ENCODE assay signal across 1 cellular context in genomic region chr10:102120987-102121738, GRCh38.
TF ChIP-seq lines count a peak whose summit lies in the region.

No MANE protein-coding gene starts in this region.

TF ChIP-seq in HEK293, 187 proteins besides CTCF, POLR2A, EP300 and RAD21 (continued from another document and continues in another):
- TF ChIP-seq ZNF610 (tag by site-specific recombination; IDR thresholded peaks at IDR 0.05; ENCODE audit: borderline replicate concordance) (no peak), REPIN1 (tag by site-specific recombination; IDR thresholded peaks at IDR 0.05; ENCODE audit: low read depth) (no peak), ZNF274 (IDR thresholded peaks at IDR 0.05; ENCODE audit: low read length) (no peak), ZNF274 (tag by site-specific recombination; IDR thresholded peaks at IDR 0.05; ENCODE audit: borderline replicate concordance) (no peak), ZNF19 (tag by site-specific recombination; IDR thresholded peaks at IDR 0.05; ENCODE audit: low read depth) (no peak), ZNF433 (tag by site-specific recombination; IDR thresholded peaks at IDR 0.05; ENCODE audit: low read depth) (no peak), ATF2 (tag by site-specific recombination; IDR thresholded peaks at IDR 0.05; ENCODE audit: low read depth) (no peak), WT1 (tag by site-specific recombination; IDR thresholded peaks at IDR 0.05) (peak; percentile 75), ZNF777 (tag by site-specific recombination; IDR thresholded peaks at IDR 0.05; ENCODE audit: borderline replicate concordance) (no peak), BCL11A (tag by site-specific recombination; IDR thresholded peaks at IDR 0.05; ENCODE audit: low read depth) (no peak), ZNF677 (tag by site-specific recombination; IDR thresholded peaks at IDR 0.05) (no peak), ZNF837 (tag by site-specific recombination; IDR thresholded peaks at IDR 0.05) (no peak), ZNF16 (tag by site-specific recombination; IDR thresholded peaks at IDR 0.05; ENCODE audit: low read depth) (no peak), ZNF302 (tag by site-specific recombination; IDR thresholded peaks at IDR 0.05; ENCODE audit: low read depth) (no peak), ZNF416 (tag by site-specific recombination; IDR thresholded peaks at IDR 0.05) (no peak), ZNF747 (tag by site-specific recombination; IDR thresholded peaks at IDR 0.05) (no peak), ZNF114 (tag by site-specific recombination; IDR thresholded peaks at IDR 0.05) (no peak), SP2 (tag by site-specific recombination; IDR thresholded peaks at IDR 0.05) (peak; percentile 71), ZNF580 (tag by site-specific recombination; IDR thresholded peaks at IDR 0.05) (no peak), ZNF140 (tag by site-specific recombination; IDR thresholded peaks at IDR 0.05) (no peak), ZNF530 (tag by site-specific recombination; IDR thresholded peaks at IDR 0.05; ENCODE audit: low read depth) (no peak), ZNF121 (tag by site-specific recombination; IDR thresholded peaks at IDR 0.05) (no peak), ZNF202 (tag by site-specific recombination; IDR thresholded peaks at IDR 0.05; ENCODE audit: borderline replicate concordance) (no peak), FEZF1 (tag by site-specific recombination; IDR thresholded peaks at IDR 0.05) (no peak), ZNF544 (tag by site-specific recombination; IDR thresholded peaks at IDR 0.05) (no peak), ZNF174 (tag by site-specific recombination; IDR thresholded peaks at IDR 0.05) (no peak), ZBTB26 (tag by site-specific recombination; optimal IDR thresholded peaks at IDR 0.05) (no peak), PRDM1 (tag by site-specific recombination; IDR thresholded peaks at IDR 0.05) (no peak), ZFP69B (tag by site-specific recombination; IDR thresholded peaks at IDR 0.05) (0 out of 2 replicates have a peak, but pooled peaks have one; percentile 42), MYNN (tag by site-specific recombination; IDR thresholded peaks at IDR 0.05; ENCODE audit: borderline replicate concordance) (no peak), ZNF221 (tag by site-specific recombination; IDR thresholded peaks at IDR 0.05; ENCODE audit: borderline replicate concordance) (no peak), PRDM6 (tag by site-specific recombination; IDR thresholded peaks at IDR 0.05) (no peak), ZFP3 (tag by site-specific recombination; IDR thresholded peaks at IDR 0.05; ENCODE audit: low read depth) (no peak), KLF9 (tag by site-specific recombination; IDR thresholded peaks at IDR 0.05; ENCODE audit: low read depth) (0 out of 2 replicates have a peak, but pooled peaks have one; percentile 4), MEIS1 (CRISPR knock-in tag; IDR thresholded peaks at IDR 0.05; ENCODE audit: borderline replicate concordance) (no peak), GFI1B (tag by site-specific recombination; IDR thresholded peaks at IDR 0.05) (no peak), BCL6B (tag by site-specific recombination; IDR thresholded peaks at IDR 0.05) (no peak), ZNF791 (tag by site-specific recombination; IDR thresholded peaks at IDR 0.05) (no peak), ZNF776 (tag by site-specific recombination; IDR thresholded peaks at IDR 0.05; ENCODE audit: borderline replicate concordance) (no peak), KLF1 (tag by site-specific recombination; IDR thresholded peaks at IDR 0.05) (peak; percentile 14; the same call in 1 of the 2 replicates), ZBTB8A (tag by site-specific recombination; IDR thresholded peaks at IDR 0.05) (no peak), ZNF248 (tag by site-specific recombination; IDR thresholded peaks at IDR 0.05) (no peak), ZNF37A (tag by site-specific recombination; IDR thresholded peaks at IDR 0.05) (no peak), ZNF670 (tag by site-specific recombination; IDR thresholded peaks at IDR 0.05; ENCODE audit: low read depth) (no peak), ZNF404 (tag by site-specific recombination; IDR thresholded peaks at IDR 0.05) (no peak), ZNF239 (tag by site-specific recombination; IDR thresholded peaks at IDR 0.05) (no peak)
- TF ChIP-seq, protein P1, sequence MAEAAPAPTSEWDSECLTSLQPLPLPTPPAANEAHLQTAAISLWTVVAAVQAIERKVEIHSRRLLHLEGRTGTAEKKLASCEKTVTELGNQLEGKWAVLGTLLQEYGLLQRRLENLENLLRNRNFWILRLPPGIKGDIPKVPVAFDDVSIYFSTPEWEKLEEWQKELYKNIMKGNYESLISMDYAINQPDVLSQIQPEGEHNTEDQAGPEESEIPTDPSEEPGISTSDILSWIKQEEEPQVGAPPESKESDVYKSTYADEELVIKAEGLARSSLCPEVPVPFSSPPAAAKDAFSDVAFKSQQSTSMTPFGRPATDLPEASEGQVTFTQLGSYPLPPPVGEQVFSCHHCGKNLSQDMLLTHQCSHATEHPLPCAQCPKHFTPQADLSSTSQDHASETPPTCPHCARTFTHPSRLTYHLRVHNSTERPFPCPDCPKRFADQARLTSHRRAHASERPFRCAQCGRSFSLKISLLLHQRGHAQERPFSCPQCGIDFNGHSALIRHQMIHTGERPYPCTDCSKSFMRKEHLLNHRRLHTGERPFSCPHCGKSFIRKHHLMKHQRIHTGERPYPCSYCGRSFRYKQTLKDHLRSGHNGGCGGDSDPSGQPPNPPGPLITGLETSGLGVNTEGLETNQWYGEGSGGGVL (tag by site-specific recombination; IDR thresholded peaks at IDR 0.05), result peak; percentile 49; the same call in 1 of the 2 replicates
- TF ChIP-seq, protein P2, sequence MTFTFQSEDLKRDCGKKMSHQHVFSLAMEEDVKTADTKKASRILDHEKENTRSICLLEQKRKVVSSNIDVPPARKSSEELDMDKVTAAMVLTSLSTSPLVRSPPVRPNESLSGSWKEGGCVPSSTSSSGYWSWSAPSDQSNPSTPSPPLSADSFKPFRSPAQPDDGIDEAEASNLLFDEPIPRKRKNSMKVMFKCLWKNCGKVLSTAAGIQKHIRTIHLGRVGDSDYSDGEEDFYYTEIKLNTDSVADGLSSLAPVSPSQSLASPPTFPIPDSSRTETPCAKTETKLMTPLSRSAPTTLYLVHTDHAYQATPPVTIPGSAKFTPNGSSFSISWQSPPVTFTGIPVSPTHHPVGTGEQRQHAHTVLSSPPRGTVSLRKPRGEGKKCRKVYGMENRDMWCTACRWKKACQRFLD (tag by site-specific recombination; IDR thresholded peaks at IDR 0.05), result no peak
- TF ChIP-seq, protein P3, sequence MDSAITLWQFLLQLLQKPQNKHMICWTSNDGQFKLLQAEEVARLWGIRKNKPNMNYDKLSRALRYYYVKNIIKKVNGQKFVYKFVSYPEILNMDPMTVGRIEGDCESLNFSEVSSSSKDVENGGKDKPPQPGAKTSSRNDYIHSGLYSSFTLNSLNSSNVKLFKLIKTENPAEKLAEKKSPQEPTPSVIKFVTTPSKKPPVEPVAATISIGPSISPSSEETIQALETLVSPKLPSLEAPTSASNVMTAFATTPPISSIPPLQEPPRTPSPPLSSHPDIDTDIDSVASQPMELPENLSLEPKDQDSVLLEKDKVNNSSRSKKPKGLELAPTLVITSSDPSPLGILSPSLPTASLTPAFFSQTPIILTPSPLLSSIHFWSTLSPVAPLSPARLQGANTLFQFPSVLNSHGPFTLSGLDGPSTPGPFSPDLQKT (IDR thresholded peaks at IDR 0.05; ENCODE audit: borderline replicate concordance, low read depth, low read length), result no peak
- TF ChIP-seq, protein P4, sequence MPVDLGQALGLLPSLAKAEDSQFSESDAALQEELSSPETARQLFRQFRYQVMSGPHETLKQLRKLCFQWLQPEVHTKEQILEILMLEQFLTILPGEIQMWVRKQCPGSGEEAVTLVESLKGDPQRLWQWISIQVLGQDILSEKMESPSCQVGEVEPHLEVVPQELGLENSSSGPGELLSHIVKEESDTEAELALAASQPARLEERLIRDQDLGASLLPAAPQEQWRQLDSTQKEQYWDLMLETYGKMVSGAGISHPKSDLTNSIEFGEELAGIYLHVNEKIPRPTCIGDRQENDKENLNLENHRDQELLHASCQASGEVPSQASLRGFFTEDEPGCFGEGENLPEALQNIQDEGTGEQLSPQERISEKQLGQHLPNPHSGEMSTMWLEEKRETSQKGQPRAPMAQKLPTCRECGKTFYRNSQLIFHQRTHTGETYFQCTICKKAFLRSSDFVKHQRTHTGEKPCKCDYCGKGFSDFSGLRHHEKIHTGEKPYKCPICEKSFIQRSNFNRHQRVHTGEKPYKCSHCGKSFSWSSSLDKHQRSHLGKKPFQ (tag by site-specific recombination; IDR thresholded peaks at IDR 0.05), result no peak
- TF ChIP-seq, protein P5, sequence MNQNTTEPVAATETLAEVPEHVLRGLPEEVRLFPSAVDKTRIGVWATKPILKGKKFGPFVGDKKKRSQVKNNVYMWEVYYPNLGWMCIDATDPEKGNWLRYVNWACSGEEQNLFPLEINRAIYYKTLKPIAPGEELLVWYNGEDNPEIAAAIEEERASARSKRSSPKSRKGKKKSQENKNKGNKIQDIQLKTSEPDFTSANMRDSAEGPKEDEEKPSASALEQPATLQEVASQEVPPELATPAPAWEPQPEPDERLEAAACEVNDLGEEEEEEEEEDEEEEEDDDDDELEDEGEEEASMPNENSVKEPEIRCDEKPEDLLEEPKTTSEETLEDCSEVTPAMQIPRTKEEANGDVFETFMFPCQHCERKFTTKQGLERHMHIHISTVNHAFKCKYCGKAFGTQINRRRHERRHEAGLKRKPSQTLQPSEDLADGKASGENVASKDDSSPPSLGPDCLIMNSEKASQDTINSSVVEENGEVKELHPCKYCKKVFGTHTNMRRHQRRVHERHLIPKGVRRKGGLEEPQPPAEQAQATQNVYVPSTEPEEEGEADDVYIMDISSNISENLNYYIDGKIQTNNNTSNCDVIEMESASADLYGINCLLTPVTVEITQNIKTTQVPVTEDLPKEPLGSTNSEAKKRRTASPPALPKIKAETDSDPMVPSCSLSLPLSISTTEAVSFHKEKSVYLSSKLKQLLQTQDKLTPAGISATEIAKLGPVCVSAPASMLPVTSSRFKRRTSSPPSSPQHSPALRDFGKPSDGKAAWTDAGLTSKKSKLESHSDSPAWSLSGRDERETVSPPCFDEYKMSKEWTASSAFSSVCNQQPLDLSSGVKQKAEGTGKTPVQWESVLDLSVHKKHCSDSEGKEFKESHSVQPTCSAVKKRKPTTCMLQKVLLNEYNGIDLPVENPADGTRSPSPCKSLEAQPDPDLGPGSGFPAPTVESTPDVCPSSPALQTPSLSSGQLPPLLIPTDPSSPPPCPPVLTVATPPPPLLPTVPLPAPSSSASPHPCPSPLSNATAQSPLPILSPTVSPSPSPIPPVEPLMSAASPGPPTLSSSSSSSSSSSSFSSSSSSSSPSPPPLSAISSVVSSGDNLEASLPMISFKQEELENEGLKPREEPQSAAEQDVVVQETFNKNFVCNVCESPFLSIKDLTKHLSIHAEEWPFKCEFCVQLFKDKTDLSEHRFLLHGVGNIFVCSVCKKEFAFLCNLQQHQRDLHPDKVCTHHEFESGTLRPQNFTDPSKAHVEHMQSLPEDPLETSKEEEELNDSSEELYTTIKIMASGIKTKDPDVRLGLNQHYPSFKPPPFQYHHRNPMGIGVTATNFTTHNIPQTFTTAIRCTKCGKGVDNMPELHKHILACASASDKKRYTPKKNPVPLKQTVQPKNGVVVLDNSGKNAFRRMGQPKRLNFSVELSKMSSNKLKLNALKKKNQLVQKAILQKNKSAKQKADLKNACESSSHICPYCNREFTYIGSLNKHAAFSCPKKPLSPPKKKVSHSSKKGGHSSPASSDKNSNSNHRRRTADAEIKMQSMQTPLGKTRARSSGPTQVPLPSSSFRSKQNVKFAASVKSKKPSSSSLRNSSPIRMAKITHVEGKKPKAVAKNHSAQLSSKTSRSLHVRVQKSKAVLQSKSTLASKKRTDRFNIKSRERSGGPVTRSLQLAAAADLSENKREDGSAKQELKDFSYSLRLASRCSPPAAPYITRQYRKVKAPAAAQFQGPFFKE (tag by site-specific recombination; IDR thresholded peaks at IDR 0.05; ENCODE audit: borderline replicate concordance), result no peak
